ENCODE assay signal across 23 cellular contexts in the genomic region with DNA sequence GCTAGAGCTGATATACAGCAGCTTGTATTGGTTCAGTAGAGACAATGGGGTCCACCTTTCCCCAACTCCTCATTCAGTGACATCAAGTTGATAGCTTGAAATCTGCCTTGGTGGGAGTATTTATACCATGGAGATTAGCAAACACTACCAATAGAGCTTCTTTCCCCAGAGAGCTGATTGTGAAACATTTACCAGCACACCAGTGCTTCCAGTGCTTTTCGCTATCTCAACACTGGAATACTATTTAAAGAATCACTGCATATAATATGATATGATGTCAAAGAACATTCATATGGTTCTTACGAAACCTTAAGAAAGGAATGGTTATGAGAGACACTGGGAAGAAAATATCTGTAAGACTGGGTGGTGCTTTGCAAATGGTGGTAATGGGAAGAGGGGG. TPM values are rescaled to one million over a fixed set of nuclear protein-coding genes. Genes with fewer than 3 reads are reported as not detected.
A peak's percentile ranks its signal among the peaks of the same experiment; 100 is the strongest.
DNase-seq lines count a peak whose midpoint lies in the region; ATAC-seq, FAIRE-seq and TF ChIP-seq lines count a peak whose summit lies in the region.
"Had no signal": no experiment of that assay in that cellular context is flagged by ENCODE, and none has a peak within 500 bp of the region (broad histone marks: within the 10 kb centered on the region; RNA-seq: fewer than 3 reads in every experiment).

No MANE protein-coding gene starts in this region.

- H3K27me3 ChIP-seq in breast epithelium (no peaks in the 10 kb centered on the region), K562 (ENCODE audit: control insufficient read depth in 2 of 2, insufficient read depth in 2 of 2, low read length in 2 of 2) (no peaks in the 10 kb centered on the region; a peak in 1 of 5 replicates), trophoblast cell (ENCODE audit: insufficient read depth, low read length) (no peaks in the 10 kb centered on the region)
- H3K27me3 ChIP-seq: BLaER1 had no signal

- no peak overlapping the region for H3K4me3 Mint-ChIP-seq in MCF 10A (ENCODE audit: unreplicated experiment)
- H3K4me3 Mint-ChIP-seq: CD8-positive, alpha-beta T cell had no signal

- no peaks in the 10 kb centered on the region for H3K9me3 Mint-ChIP-seq in MCF 10A (ENCODE audit: unreplicated experiment)
- H3K9me3 Mint-ChIP-seq: CD8-positive, alpha-beta T cell had no signal

- peaks cover 20% of the 10 kb centered on the region for H3K36me3 Mint-ChIP-seq in MCF 10A (ENCODE audit: insufficient read depth, unreplicated experiment)
- H3K36me3 Mint-ChIP-seq: CD8-positive, alpha-beta T cell had no signal

- WGBS in K562 (ENCODE audit: insufficient coverage, low coverage, missing lambda C conversion rate): 67% methylated on average over 2 of the region's 2 CpGs
- WGBS in trophoblast cell (ENCODE audit: extremely low coverage, insufficient coverage, insufficient read length): no CpG with 5 or more reads among the region's 2 CpGs

- no peak overlapping the region for H3K18ac ChIP-seq in trophoblast cell (ENCODE audit: low read length)

- no peak overlapping the region for H2BK5ac ChIP-seq in trophoblast cell (ENCODE audit: low read depth, low read length, poor library complexity)

- no peaks in the 10 kb centered on the region for H4K20me1 ChIP-seq in K562 (replicated peaks; ENCODE audit: control insufficient read depth, insufficient read depth, low read length)
- H4K20me1 ChIP-seq: BLaER1 had no signal

- CTCF ChIA-PET in MCF 10A (lab: Yijun Ruan, JAX): interaction anchor here (1.0 to 2.6 kb wide), 6 partner anchors 9 to 74 kb away, joined by 3 to 11 read pairs (median 4); no protein-coding TSS in a partner anchor
- CTCF ChIA-PET in K562 (lab: Yijun Ruan, JAX; ENCODE audit: low intra/inter-chr PET ratio): no interaction called here

- peak overlapping the region; percentile 5 for H3K27ac Mint-ChIP-seq in MCF 10A (ENCODE audit: low read depth, unreplicated experiment)
- H3K27ac Mint-ChIP-seq: CD8-positive, alpha-beta T cell had no signal

- no peak overlapping the region for H3K23ac ChIP-seq in trophoblast cell (ENCODE audit: low read length)

- BruUV-seq in MCF 10A (replicated peaks; lab: Mats Ljungman, UMichigan) (no TSS peak), K562 (replicated peaks; lab: Mats Ljungman, UMichigan) (no TSS peak)

- H4K8ac ChIP-seq in trophoblast cell (ENCODE audit: low read depth, low read length): no peak overlapping the region

- no peak overlapping the region for H4K91ac ChIP-seq in trophoblast cell (ENCODE audit: low read depth, low read length)

- H2BK12ac ChIP-seq in trophoblast cell (ENCODE audit: low read length): no peak overlapping the region

- no peak overlapping the region for H4K12ac ChIP-seq in trophoblast cell (ENCODE audit: low read depth, low read length)

- H3K14ac ChIP-seq in trophoblast cell (ENCODE audit: low read length): no peak overlapping the region

- H3K9ac ChIP-seq in K562 (ENCODE audit: insufficient read depth in 1 of 2, low read depth in 2 of 2, low read length in 2 of 2) (no peak overlapping the region), trophoblast cell (ENCODE audit: low read length) (no peak overlapping the region)
- H3K9ac ChIP-seq: BLaER1, SK-N-SH had no signal

- no peak overlapping the region for H2AK5ac ChIP-seq in trophoblast cell (ENCODE audit: low read length)

- H3K4ac ChIP-seq in trophoblast cell (ENCODE audit: low read depth, low read length): no peak overlapping the region

- no peak for TF ChIP-seq RAD21 in K562 (CRISPR knock-in tag; conservative IDR thresholded peaks at IDR 0.05 in 1 of 2, IDR thresholded peaks at IDR 0.05 in 1 of 2)

- TF ChIP-seq EP300 in K562 (IDR thresholded peaks at IDR 0.05; ENCODE audit: low read length): no peak

- intact Hi-C loops in MCF 10A (cut with micrococcal nuclease) (no loop called here), breast epithelium (cut with DNase I; ENCODE audit: low total_unique reads) (loop anchor here (5.0 kb wide), 1 partner anchor 1444 kb away; no protein-coding TSS in a partner anchor), K562 (cut with micrococcal nuclease) (no loop called here), Right ventricle myocardium inferior (cut with DNase I) (no loop called here)

- no peaks in the 10 kb centered on the region for H3K9me1 ChIP-seq in K562 (ENCODE audit: control insufficient read depth, insufficient read depth, low read length)

- TF ChIP-seq CTCF in MCF 10A (IDR thresholded peaks at IDR 0.05; ENCODE audit: unreplicated experiment): no peak
- TF ChIP-seq CTCF in breast epithelium (IDR thresholded peaks at IDR 0.05): no peak
- TF ChIP-seq CTCF in K562 (IDR thresholded peaks at IDR 0.05 in 2 of 3, conservative IDR thresholded peaks at IDR 0.05 in 1 of 3; ENCODE audit: insufficient read depth in 2 of 3, low read depth in 1 of 3, low read length in 3 of 3): no peak
- TF ChIP-seq CTCF in fibroblast of mammary gland (conservative IDR thresholded peaks at IDR 0.05; ENCODE audit: control insufficient read depth, insufficient read depth, low read depth, low read length): no peak

- peaks cover 44% of the 10 kb centered on the region for H3K4me1 Mint-ChIP-seq in MCF 10A (ENCODE audit: insufficient read depth, unreplicated experiment)

- H3K27ac ChIP-seq in breast epithelium (no peak overlapping the region), K562 (ENCODE audit: extremely low read depth, low read depth, low read length) (no peak overlapping the region), trophoblast cell (ENCODE audit: low read depth, low read length) (no peak overlapping the region)
- H3K27ac ChIP-seq: BLaER1, HL-60 had no signal

- H3K4me1 ChIP-seq in breast epithelium: no peaks in the 10 kb centered on the region
- H3K4me1 ChIP-seq in K562 (replicated peaks in 1 of 2; ENCODE audit: control insufficient read depth in 2 of 2, insufficient read depth in 2 of 2, low read length in 2 of 2): no peaks in the 10 kb centered on the region; a peak in 2 of 5 replicates
- no peaks in the 10 kb centered on the region for H3K4me1 ChIP-seq in trophoblast cell (ENCODE audit: control insufficient read depth in 1 of 2, insufficient read depth in 2 of 2, low read length in 2 of 2)
- H3K4me1 ChIP-seq: BLaER1 had no signal

- no peak overlapping the region for H3K4me2 ChIP-seq in K562 (ENCODE audit: insufficient read depth, low read length)
- H3K4me2 ChIP-seq in trophoblast cell (ENCODE audit: low read length): no peak overlapping the region
- H3K4me2 ChIP-seq: BLaER1, SK-N-SH had no signal

- H2BK120ac ChIP-seq in trophoblast cell (ENCODE audit: insufficient read depth, low read length, poor library complexity): no peak overlapping the region

- peak; percentile 71 for DNase-seq in MCF 10A (ENCODE audit: unreplicated experiment)
- no peak for DNase-seq in breast epithelium (ENCODE audit: low spot score in 2 of 2)
- DNase-seq in K562 (ENCODE audit: extremely low read depth in 1 of 4, low spot score in 3 of 4): no peak
- peak; percentile 41 for DNase-seq in fibroblast of mammary gland (ENCODE audit: low read depth)
- DNase-seq in trophoblast cell: peak; percentile 6 to 66
- DNase-seq in NOMO-1 treated with DMSO at 0.1 percent for 48 hours (lab: John Stamatoyannopoulos, UW; ENCODE audit: unreplicated experiment): no peak
- no peak for DNase-seq in Right ventricle myocardium inferior (ENCODE audit: missing footprints)
- DNase-seq: CD8-positive, alpha-beta T cell; DMS79; KBM-7; NCI-H1092 treated with DMSO at 0.1 percent for 48 hours; NCI-H1694; NCI-H2171; NCI-H82; SHP77; SK-N-SH had no signal

- H3K27me3 Mint-ChIP-seq in MCF 10A (ENCODE audit: insufficient read depth, unreplicated experiment): no peaks in the 10 kb centered on the region

- TF ChIP-seq POLR2A in breast epithelium (IDR thresholded peaks at IDR 0.05) (no peak), K562 (conservative IDR thresholded peaks at IDR 0.05) (no peak)

- FAIRE-seq in K562 (lab: Jason Lieb, UNC): no peak
- FAIRE-seq: D721Med, HTR-8/SVneo had no signal

- H3K4me3 ChIP-seq in breast epithelium: no peak overlapping the region
- H3K4me3 ChIP-seq in K562: no peak overlapping the region
- no peak overlapping the region for H3K4me3 ChIP-seq in fibroblast of mammary gland (ENCODE audit: control insufficient read depth, low read depth, low read length)
- H3K4me3 ChIP-seq in trophoblast cell (ENCODE audit: low read depth, low read length): no peak overlapping the region
- H3K4me3 ChIP-seq: BLaER1, HAP-1 had no signal

- H3K9me3 ChIP-seq in breast epithelium: no peaks in the 10 kb centered on the region
- H3K9me3 ChIP-seq in K562 (replicated peaks; ENCODE audit: control insufficient read depth, insufficient read depth, low read depth, low read length): no peaks in the 10 kb centered on the region
- no peaks in the 10 kb centered on the region for H3K9me3 ChIP-seq in trophoblast cell (ENCODE audit: insufficient read depth, low read depth, low read length)
- H3K9me3 ChIP-seq: BLaER1, HAP-1, SK-N-SH had no signal

- H3K79me2 ChIP-seq in K562 (ENCODE audit: control insufficient read depth, insufficient read depth, low read length): no peaks in the 10 kb centered on the region
- H3K79me2 ChIP-seq in trophoblast cell (ENCODE audit: control insufficient read depth, insufficient read depth, low read length, poor library complexity): no peaks in the 10 kb centered on the region

- in situ Hi-C loops in K562 (cut with MboI): no loop called here

- ATAC-seq in K562: peak; percentile 32; the same call in 2 of the 3 replicates
- no peak for ATAC-seq in GM21423 (IDR thresholded peaks at IDR 0.05; ENCODE audit: unreplicated experiment)
- no peak for ATAC-seq in Right ventricle myocardium inferior
- ATAC-seq: CD8-positive, alpha-beta T cell; Panc1 had no signal

- H3K36me3 ChIP-seq in breast epithelium: no peaks in the 10 kb centered on the region
- no peaks in the 10 kb centered on the region for H3K36me3 ChIP-seq in K562 (ENCODE audit: control insufficient read depth, insufficient read depth, low read length)
- no peaks in the 10 kb centered on the region for H3K36me3 ChIP-seq in trophoblast cell (ENCODE audit: control insufficient read depth in 1 of 2, insufficient read depth in 2 of 2, low read length in 2 of 2)
- H3K36me3 ChIP-seq: BLaER1, HAP-1 had no signal

- POLR2A ChIA-PET in MCF 10A (lab: Yijun Ruan, JAX): interaction anchor here (0.9 to 13.8 kb wide), 20 partner anchors 9 to 1169 kb away, joined by 3 to 354 read pairs (median 8); a partner anchor contains a TSS
- POLR2A ChIA-PET in K562 (lab: Yijun Ruan, JAX): interaction anchor here (0.5 to 1.9 kb wide), 3 partner anchors 14 to 488 kb away, joined by 3 to 5 read pairs (median 4); no protein-coding TSS in a partner anchor

- H2AFZ ChIP-seq in K562 (ENCODE audit: low read depth, low read length): no peak overlapping the region
- H2AFZ ChIP-seq in trophoblast cell (ENCODE audit: insufficient read depth, low read length, poor library complexity): no peak overlapping the region

- no peaks in the 10 kb centered on the region for H3K79me1 ChIP-seq in trophoblast cell (ENCODE audit: low read length)

RNA-seq across cellular contexts. Expression of a gene that starts 21.8 kb away (rescaled TPM):
- 122 and 157 TPM in 2 replicates for total RNA-seq in MCF 10A (2022)
- total RNA-seq in breast epithelium: 10 to 100 TPM; 40.5 to 68.2 (median 41.3) TPM
- 42.1 and 93.4 TPM in 2 replicates for total RNA-seq in K562 (2011; cell fraction: chromatin; rRNA removed; ENCODE audit: low replicate concordance)
- 32.7 and 49.0 TPM in 2 replicates for total RNA-seq in K562 (2011; cell fraction: nucleolus; rRNA removed)
- 61.5 and 67.7 TPM in 2 replicates for total RNA-seq in K562 (2011; cell fraction: nucleoplasm; rRNA removed)
- total RNA-seq in K562 (2014; rRNA removed): 20.3 and 24.3 TPM in 2 replicates
- 21.8 and 29.5 TPM in 2 replicates for total RNA-seq in K562 (2014; rRNA removed; fragmentation: Illumina TruSeq; extraction: Trizol)
- total RNA-seq in K562 (2015; rRNA removed; fragmentation: Illumina TruSeq; extraction: Trizol): 23.8 and 25.4 TPM in 2 replicates
- 35.4 and 39.5 TPM in 2 replicates for total RNA-seq in K562 (2021)
- 26.2 and 40.7 TPM in 2 replicates for polyA plus RNA-seq in K562 (2011; rRNA removed)
- polyA plus RNA-seq in K562 (2011; cell fraction: cytosol; rRNA removed): 10.7 and 19.3 TPM in 2 replicates
- polyA plus RNA-seq in K562 (2011; cell fraction: nucleus; rRNA removed): 34.2 and 35.9 TPM in 2 replicates
- polyA plus RNA-seq in K562 (2012): 30.1 and 36.5 TPM in 2 replicates
- 35.4 and 38.1 TPM in 2 replicates for polyA plus RNA-seq in K562 (2014; fragmentation: Illumina TruSeq; extraction: Trizol)
- 10 to 100 TPM; 13.6 to 18.8 TPM for polyA plus RNA-seq in K562 (2014; fragmentation: Nextera tagmentation; extraction: Ambion mirVana)
- polyA plus RNA-seq in K562 (2014; rRNA removed): 30.4 and 30.5 TPM in 2 replicates
- 30.0 and 36.5 TPM in 2 replicates for polyA minus RNA-seq in K562 (2011; rRNA and poly(A)+ RNA removed)
- 10.1 and 12.3 TPM in 2 replicates for polyA minus RNA-seq in K562 (2011; cell fraction: cytosol; rRNA and poly(A)+ RNA removed)
- polyA minus RNA-seq in K562 (2011; cell fraction: nucleus; rRNA and poly(A)+ RNA removed): 21.9 and 33.2 TPM in 2 replicates
- 37.7 and 40.3 TPM in 2 replicates for polyA plus RNA-seq in trophoblast cell (2013)
- 21.9 TPM for total RNA-seq in Right ventricle myocardium inferior

RNA-seq across cellular contexts. Expression of a gene that starts 31.9 kb away (rescaled TPM):
- total RNA-seq in MCF 10A (2022): 74.4 and 89.6 TPM in 2 replicates
- 10 to 100 TPM; 17.0 to 29.5 (median 24.3) TPM for total RNA-seq in breast epithelium
- 3.5 and 7.0 TPM in 2 replicates for total RNA-seq in K562 (2011; cell fraction: chromatin; rRNA removed; ENCODE audit: low replicate concordance)
- total RNA-seq in K562 (2011; cell fraction: nucleolus; rRNA removed): 1.7 and 2.9 TPM in 2 replicates
- total RNA-seq in K562 (2011; cell fraction: nucleoplasm; rRNA removed): 3.9 and 8.0 TPM in 2 replicates
- total RNA-seq in K562 (2014; rRNA removed): 18.8 and 19.3 TPM in 2 replicates
- total RNA-seq in K562 (2014; rRNA removed; fragmentation: Illumina TruSeq; extraction: Trizol): 35.1 and 41.7 TPM in 2 replicates
- 33.4 and 36.9 TPM in 2 replicates for total RNA-seq in K562 (2015; rRNA removed; fragmentation: Illumina TruSeq; extraction: Trizol)
- total RNA-seq in K562 (2021): 21.6 and 22.1 TPM in 2 replicates
- 18.5 and 28.5 TPM in 2 replicates for polyA plus RNA-seq in K562 (2011; rRNA removed)
- polyA plus RNA-seq in K562 (2011; cell fraction: cytosol; rRNA removed): 2.9 and 7.9 TPM in 2 replicates
- polyA plus RNA-seq in K562 (2011; cell fraction: nucleus; rRNA removed): 3.1 and 3.7 TPM in 2 replicates
- polyA plus RNA-seq in K562 (2012): 27.6 and 38.2 TPM in 2 replicates
- 33.2 and 39.8 TPM in 2 replicates for polyA plus RNA-seq in K562 (2014; fragmentation: Illumina TruSeq; extraction: Trizol)
- 10 to 100 TPM; 22.0 to 30.2 TPM for polyA plus RNA-seq in K562 (2014; fragmentation: Nextera tagmentation; extraction: Ambion mirVana)
- polyA plus RNA-seq in K562 (2014; rRNA removed): 29.8 and 32.1 TPM in 2 replicates
- polyA minus RNA-seq in K562 (2011; rRNA and poly(A)+ RNA removed): 12.8 and 13.2 TPM in 2 replicates
- polyA minus RNA-seq in K562 (2011; cell fraction: cytosol; rRNA and poly(A)+ RNA removed): 4.3 and 6.9 TPM in 2 replicates
- 4.3 and 6.6 TPM in 2 replicates for polyA minus RNA-seq in K562 (2011; cell fraction: nucleus; rRNA and poly(A)+ RNA removed)
- 27.7 and 28.0 TPM in 2 replicates for polyA plus RNA-seq in trophoblast cell (2013)
- total RNA-seq in Right ventricle myocardium inferior: 14.6 TPM

Comparison
In these comparisons a context has a peak if more than half of its experiments do, and no peak if none do; other contexts are left out.
1. DNase-seq: peak in MCF 10A (single experiment), fibroblast of mammary gland (single experiment) and trophoblast cell (2 of 2); none in breast epithelium (0 of 2), K562 (0 of 4), NOMO-1 treated with DMSO at 0.1 percent for 48 hours (single experiment) and Right ventricle myocardium inferior (single experiment).